ENCODE assay signal across 28 cellular contexts in the genomic region with DNA sequence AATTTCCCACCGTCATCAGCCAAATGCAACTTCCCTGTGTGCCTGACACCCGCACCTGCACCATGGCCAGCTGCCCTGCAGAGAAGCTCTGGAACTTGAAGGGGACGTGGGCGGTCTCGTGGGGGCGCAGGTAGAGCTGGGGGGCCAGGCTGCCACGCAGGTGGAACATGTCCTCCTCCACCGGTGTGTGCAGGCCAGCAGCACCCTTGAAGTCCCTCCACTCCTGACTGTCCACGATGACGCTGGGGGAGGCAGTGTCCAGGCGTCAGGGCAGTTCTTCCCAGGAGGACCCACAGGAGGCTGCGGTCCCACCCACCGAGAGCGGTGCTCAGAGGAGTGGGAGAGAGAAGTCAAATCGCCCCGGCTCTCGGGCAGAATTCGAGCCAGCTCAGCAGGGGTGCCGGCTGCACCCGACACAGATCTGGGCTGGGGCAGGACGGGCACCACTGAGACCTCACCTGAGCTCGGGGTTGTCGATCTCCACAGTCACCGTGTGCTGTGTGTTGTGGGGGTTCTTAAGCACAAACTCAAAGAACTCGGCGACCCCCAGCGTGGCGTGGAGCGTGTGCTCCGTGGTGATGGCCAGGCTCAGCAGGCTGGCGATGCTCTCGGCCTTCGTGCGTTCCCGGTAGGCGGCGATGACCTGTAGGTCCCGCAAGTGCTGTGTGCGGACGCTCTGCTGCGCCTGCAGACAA.
"Had no signal": no experiment of that assay in that cellular context is flagged by ENCODE, and none has a peak within 500 bp of the region (broad histone marks: within the 10 kb centered on the region; RNA-seq: fewer than 3 reads in every experiment).

No MANE protein-coding gene starts in this region.

- H3K4me3 ChIP-seq: stomach, suprapubic skin, testis, thoracic aorta, thyroid gland, tibial artery, tibial nerve, transverse colon, upper lobe of left lung, upper lobe of right lung, uterus, vagina had no signal

- H3K27me3 ChIP-seq: stomach, suprapubic skin, testis, thyroid gland, tibial artery, tibial nerve, transverse colon, upper lobe of left lung, upper lobe of right lung, uterus, vagina had no signal

- H3K36me3 ChIP-seq: uterus had no signal

- H3K9me3 ChIP-seq: suprapubic skin, testis, thoracic aorta, thyroid gland, transverse colon, upper lobe of right lung, uterus, vagina had no signal

- H3K27me3 Mint-ChIP-seq: stimulated activated naive B cell treated with anti-CD40 and anti-IgM and Interleukin-4, amounts not matched to agents 10 μg/mL and 1 μg/mL and 100 μg/mL, for 72 hours; stimulated activated naive CD8-positive, alpha-beta T cell treated with anti-CD3 and anti-CD28 coated beads, Interleukin-15, amount 100 ng/mL, for 72 hours; stimulated activated naive CD8-positive, alpha-beta T cell treated with anti-CD3 and anti-CD28 coated beads, Interleukin-15, Interleukin-2, amounts not matched to agents 100 ng/mL and 50 ng/mL, for 24 hours; type B pancreatic cell had no signal

- H3K4me1 ChIP-seq: stomach, suprapubic skin, testis, thyroid gland, tibial artery, tibial nerve, transverse colon, upper lobe of left lung, upper lobe of right lung, uterus, vagina had no signal

- FAIRE-seq: urothelium cell line had no signal

- H3K27ac ChIP-seq: stomach, suprapubic skin, testis, thoracic aorta, thyroid gland, tibial artery, tibial nerve, transverse colon, upper lobe of left lung, upper lobe of right lung, uterus, vagina had no signal

- H3K4me3 Mint-ChIP-seq: stimulated activated effector memory CD8-positive, alpha-beta T cell treated with anti-CD3 and anti-CD28 coated beads, Interleukin-12 subunit alpha, Interleukin-12 subunit beta, amount 100 ng/mL, for 72 hours; stimulated activated naive B cell treated with anti-CD40 and anti-IgM and Interleukin-4, amounts not matched to agents 10 μg/mL and 1 μg/mL and 100 μg/mL, for 72 hours; stimulated activated naive CD8-positive, alpha-beta T cell treated with anti-CD3 and anti-CD28 coated beads, Interleukin-15, amount 100 ng/mL, for 72 hours; stimulated activated naive CD8-positive, alpha-beta T cell treated with anti-CD3 and anti-CD28 coated beads, Interleukin-15, Interleukin-2, amounts not matched to agents 100 ng/mL and 50 ng/mL, for 24 hours; type B pancreatic cell had no signal

- DNase-seq: stimulated activated CD4-positive, alpha-beta T cell treated with anti-CD3 and anti-CD28 coated beads, Interleukin-2, amount 100 ng/mL, for 48 hours; stimulated activated CD4-positive, alpha-beta T cell treated with anti-CD3 and anti-CD28 coated beads, Interleukin-4, amount 100 ng/mL, for 1 hour; stimulated activated CD4-positive, alpha-beta T cell treated with anti-CD3 and anti-CD28 coated beads, Interleukin-4, amount 100 ng/mL, for 24 hours; stimulated activated CD4-positive, alpha-beta T cell treated with anti-CD3 and anti-CD28 coated beads, Interleukin-4, amount 100 ng/mL, for 4 hours; stimulated activated CD8-positive, alpha-beta memory T cell treated with anti-CD3 and anti-CD28 coated beads, Interleukin-4, amount 100 ng/mL, for 48 hours; stimulated activated naive B cell treated with anti-CD40 and anti-IgM and Interleukin-4, amounts not matched to agents 10 μg/mL and 1 μg/mL and 100 μg/mL, for 72 hours; stimulated activated naive CD4-positive, alpha-beta T cell; stimulated activated naive CD4-positive, alpha-beta T cell treated with Interleukin-2 at 50 U/mL for 16 hours; stimulated activated naive CD8-positive, alpha-beta T cell treated with anti-CD3 and anti-CD28 coated beads, Interleukin-15, amount 100 ng/mL, for 72 hours; stimulated activated naive CD8-positive, alpha-beta T cell treated with anti-CD3 and anti-CD28 coated beads, Interleukin-15, Interleukin-2, amounts not matched to agents 100 U/mL and 50 U/mL, for 24 hours; stomach; substantia nigra; testis; thyroid gland; tibial artery; transverse colon; trophoblast cell; upper lobe of left lung; upper lobe of right lung; uterus had no signal

- ATAC-seq: stimulated activated effector memory CD8-positive, alpha-beta T cell treated with anti-CD3 and anti-CD28 coated beads, Interleukin-12 subunit alpha, Interleukin-12 subunit beta, amount 100 ng/mL, for 72 hours; stimulated activated naive B cell treated with anti-CD40 and anti-IgM and Interleukin-4, amounts not matched to agents 10 μg/mL and 1 μg/mL and 100 μg/mL, for 72 hours; stimulated activated naive CD8-positive, alpha-beta T cell treated with anti-CD3 and anti-CD28 coated beads, Interleukin-15, amount 100 ng/mL, for 72 hours; stimulated activated naive CD8-positive, alpha-beta T cell treated with anti-CD3 and anti-CD28 coated beads, Interleukin-15, Interleukin-2, amounts not matched to agents 100 U/mL and 50 U/mL, for 24 hours; upper lobe of right lung had no signal

- H3K27ac Mint-ChIP-seq: stimulated activated effector memory CD8-positive, alpha-beta T cell treated with anti-CD3 and anti-CD28 coated beads, Interleukin-12 subunit alpha, Interleukin-12 subunit beta, amount 100 ng/mL, for 72 hours; stimulated activated naive B cell treated with anti-CD40 and anti-IgM and Interleukin-4, amounts not matched to agents 10 μg/mL and 1 μg/mL and 100 μg/mL, for 72 hours; stimulated activated naive CD8-positive, alpha-beta T cell treated with anti-CD3 and anti-CD28 coated beads, Interleukin-15, amount 100 ng/mL, for 72 hours; stimulated activated naive CD8-positive, alpha-beta T cell treated with anti-CD3 and anti-CD28 coated beads, Interleukin-15, Interleukin-2, amounts not matched to agents 100 ng/mL and 50 ng/mL, for 24 hours; type B pancreatic cell had no signal

- H3K9me3 Mint-ChIP-seq: stimulated activated effector memory CD8-positive, alpha-beta T cell treated with anti-CD3 and anti-CD28 coated beads, Interleukin-12 subunit alpha, Interleukin-12 subunit beta, amount 100 ng/mL, for 72 hours; stimulated activated naive CD8-positive, alpha-beta T cell treated with anti-CD3 and anti-CD28 coated beads, Interleukin-15, Interleukin-2, amounts not matched to agents 100 ng/mL and 50 ng/mL, for 24 hours; type B pancreatic cell had no signal

- H3K4me1 Mint-ChIP-seq: stimulated activated naive B cell treated with anti-CD40 and anti-IgM and Interleukin-4, amounts not matched to agents 10 μg/mL and 1 μg/mL and 100 μg/mL, for 72 hours had no signal
